Comparison of ENCODE assay signal across 26 cellular contexts in the genomic region with DNA sequence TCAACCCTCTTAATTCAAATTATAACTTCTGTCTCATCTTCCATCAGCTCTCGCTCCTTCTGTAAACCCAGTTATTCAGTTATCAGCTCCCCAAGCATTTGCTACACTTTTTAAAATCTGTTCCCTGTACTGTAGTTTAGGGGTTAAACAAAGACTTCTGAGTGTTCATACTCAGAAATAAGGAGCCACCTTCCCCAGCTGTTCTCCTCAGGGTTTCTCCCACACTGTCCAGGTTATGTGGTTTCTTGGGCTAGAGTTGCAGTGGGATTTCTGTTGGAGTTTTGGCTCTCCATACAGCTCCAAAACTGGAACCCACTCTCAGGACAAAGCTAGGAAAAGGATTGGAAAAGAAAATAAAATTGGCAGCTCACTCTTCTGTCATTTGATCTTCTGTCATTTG.
"Had no signal": no experiment of that assay in that cellular context is flagged by ENCODE, and none has a peak within 500 bp of the region (broad histone marks: within the 10 kb centered on the region; RNA-seq: fewer than 3 reads in every experiment).

No MANE protein-coding gene starts in this region.

- H3K4me3 ChIP-seq: esophagus muscularis mucosa, gastroesophageal sphincter, heart left ventricle, left lung, lower lobe of right lung, prostate gland, right atrium auricular region, smooth muscle cell, stomach, thyroid gland, vagina had no signal

- H3K27me3 ChIP-seq: esophagus muscularis mucosa, foreskin keratinocyte, gastroesophageal sphincter, heart left ventricle, left lung, right atrium auricular region, stomach, thyroid gland, vagina had no signal

- H3K9me3 ChIP-seq: lower lobe of right lung, prostate gland, thyroid gland had no signal

- H3K36me3 ChIP-seq: prostate gland, thyroid gland, vagina had no signal

- H3K27ac Mint-ChIP-seq: natural killer cell; stimulated activated effector memory CD8-positive, alpha-beta T cell treated with anti-CD3 and anti-CD28 coated beads, Interleukin-12 subunit alpha, Interleukin-12 subunit beta, amount 100 ng/mL, for 72 hours had no signal

- H3K27ac ChIP-seq: epithelial cell of prostate, esophagus muscularis mucosa, foreskin keratinocyte, gastroesophageal sphincter, heart left ventricle, left lung, lower lobe of right lung, parathyroid adenoma, prostate gland, right atrium auricular region, stomach, vagina had no signal

- H3K4me3 Mint-ChIP-seq: natural killer cell; stimulated activated effector memory CD8-positive, alpha-beta T cell treated with anti-CD3 and anti-CD28 coated beads, Interleukin-12 subunit alpha, Interleukin-12 subunit beta, amount 100 ng/mL, for 72 hours had no signal

- ATAC-seq: foreskin keratinocyte; gastroesophageal sphincter; heart left ventricle; left cardiac atrium; left lung; lower lobe of right lung; natural killer cell; sciatic nerve; stimulated activated effector memory CD8-positive, alpha-beta T cell treated with anti-CD3 and anti-CD28 coated beads, Interleukin-12 subunit alpha, Interleukin-12 subunit beta, amount 100 ng/mL, for 72 hours had no signal

- H3K4me1 ChIP-seq: gastroesophageal sphincter, left lung, lower lobe of right lung, parathyroid adenoma, prostate gland had no signal

- DNase-seq: cortex of kidney; foreskin keratinocyte; heart left ventricle; hippocampal formation; left cardiac atrium; left lung; lower lobe of right lung; natural killer cell; occipital lobe; stimulated activated CD4-positive, alpha-beta T cell treated with anti-CD3 and anti-CD28 coated beads, Interleukin-12 subunit alpha, Interleukin-12 subunit beta, amount 100 ng/mL, for 4 hours; stimulated activated CD4-positive, alpha-beta T cell treated with anti-CD3 and anti-CD28 coated beads, Interleukin-1b, Interleukin-23, amount 100 ng/mL, for 48 hours; stimulated activated CD4-positive, alpha-beta T cell treated with anti-CD3 and anti-CD28 coated beads, Interleukin-4, amount 100 ng/mL, for 24 hours; stimulated activated naive CD4-positive, alpha-beta T cell treated with Interleukin-2 at 50 U/mL for 16 hours; stomach; thyroid gland; trophoblast cell had no signal
